24 cellular contexts compared by ENCODE assay signal in genomic region chr1:229334269-229334668, GRCh38.
"Had no signal": no experiment of that assay in that cellular context is flagged by ENCODE, and none has a peak within 500 bp of the region (broad histone marks: within the 10 kb centered on the region; RNA-seq: fewer than 3 reads in every experiment).

No MANE protein-coding gene starts in this region.

- H3K27ac ChIP-seq: epithelial cell of prostate, esophagus squamous epithelium, gastrocnemius medialis, heart right ventricle, left lung had no signal

- ATAC-seq: effector memory CD8-positive, alpha-beta T cell; esophagus mucosa; gastrocnemius medialis; heart right ventricle; left cardiac atrium; left lung; left ventricle myocardium superior; naive thymus-derived CD4-positive, alpha-beta T cell had no signal

- H3K36me3 ChIP-seq: gastrocnemius medialis had no signal

- H3K4me3 ChIP-seq: esophagus squamous epithelium, gastrocnemius medialis, heart right ventricle, left lung, lung had no signal

- FAIRE-seq: colon, endometrium, keratinocyte had no signal

- DNase-seq: cortex of kidney; effector CD8-positive, alpha-beta T cell; effector memory CD8-positive, alpha-beta T cell; endodermal cell; erythroblast; esophagus squamous epithelium; foreskin fibroblast; foreskin melanocyte; gastrocnemius medialis; glutamatergic neuron; heart right ventricle; hippocampal formation; left cardiac atrium; left lung; left ventricle myocardium superior; mammary epithelial cell; midbrain; naive thymus-derived CD4-positive, alpha-beta T cell had no signal

- H3K9me3 ChIP-seq: gastrocnemius medialis had no signal

- H3K27me3 ChIP-seq: esophagus squamous epithelium, gastrocnemius medialis, heart right ventricle, left lung had no signal

- H3K4me1 ChIP-seq: esophagus squamous epithelium, gastrocnemius medialis, left lung had no signal
